33 cellular contexts compared by ENCODE assay signal in genomic region chrX:2748815-2749188, GRCh38. TPM values are rescaled to one million over a fixed set of nuclear protein-coding genes. Genes with fewer than 3 reads are reported as not detected.
"Had no signal": no experiment of that assay in that cellular context is flagged by ENCODE, and none has a peak within 500 bp of the region (broad histone marks: within the 10 kb centered on the region; RNA-seq: fewer than 3 reads in every experiment).

No MANE protein-coding gene starts in this region.

- H3K27me3 ChIP-seq: ascending aorta, breast epithelium, cardiac muscle cell, colonic mucosa had no signal

- H3K9me3 ChIP-seq: ascending aorta, breast epithelium, colonic mucosa had no signal

- H3K36me3 Mint-ChIP-seq: activated naive CD4-positive, alpha-beta T cell treated with anti-CD3 and anti-CD28 coated beads, Interleukin-2, amount 50 U/mL, for 24 hours; brain had no signal

- H3K27ac ChIP-seq: ascending aorta, breast epithelium, cardiac muscle cell, colonic mucosa, WERI-Rb-1 had no signal

- ATAC-seq: activated CD4-positive, CD25-positive, alpha-beta regulatory T cell treated with anti-CD3 and anti-CD28 coated beads, Interleukin-2, amount 50 U/mL, for 24 hours; activated CD8-positive, alpha-beta memory T cell treated with anti-CD3 and anti-CD28 coated beads, Interleukin-2, amount 10 ng/mL, durations not matched to agents 7 days and 5 days; activated CD8-positive, alpha-beta T cell treated with anti-CD3 and anti-CD28 coated beads, Interleukin-2, amount 10 ng/mL, durations not matched to agents 7 days and 5 days; esophagus mucosa; T-helper 17 cell had no signal

- DNase-seq: activated B cell treated with CpG ODN at 0.5 μM for 24 hours; activated CD4-positive, alpha-beta memory T cell treated with anti-CD3 and anti-CD28 coated beads for 36 hours; activated CD4-positive, alpha-beta T cell treated with anti-CD3 and anti-CD28 coated beads, Interleukin-2, amount 10 ng/mL, durations not matched to agents 24 days and 14 days; activated CD8-positive, alpha-beta memory T cell treated with anti-CD3 and anti-CD28 coated beads, Interleukin-2, amount 10 ng/mL, durations not matched to agents 7 days and 5 days; activated CD8-positive, alpha-beta memory T cell treated with anti-CD3 and anti-CD28 coated beads, Interleukin-2, amount 50 U/mL, for 4 hours; activated CD8-positive, alpha-beta T cell treated with anti-CD3 and anti-CD28 coated beads, Interleukin-2, amount 10 ng/mL, durations not matched to agents 7 days and 5 days; activated effector memory CD4-positive, alpha-beta T cell treated with anti-CD3 and anti-CD28 coated beads, Interleukin-2, amount 50 U/mL, for 16 hours; activated naive CD4-positive, alpha-beta T cell treated with anti-CD3 and anti-CD28 coated beads for 36 hours; activated naive CD8-positive, alpha-beta T cell treated with anti-CD3 and anti-CD28 coated beads, Interleukin-2, amount 10 ng/mL, durations not matched to agents 7 days and 5 days; activated T-cell treated with anti-CD3 and anti-CD28 coated beads, Interleukin-2, amount 50 U/mL, for 1 hour; activated T-cell treated with anti-CD3 and anti-CD28 coated beads, Interleukin-2, amount 50 U/mL, for 48 hours; central memory CD4-positive, alpha-beta T cell; cerebellar nuclear complex; colonic mucosa; effector CD8-positive, alpha-beta T cell; head of caudate nucleus; T-helper 17 cell; T1000; WERI-Rb-1 had no signal

- H3K4me3 ChIP-seq: ascending aorta, breast epithelium, cardiac muscle cell, colonic mucosa had no signal

- H3K4me1 ChIP-seq: ascending aorta, breast epithelium, colonic mucosa had no signal

- H3K36me3 ChIP-seq: breast epithelium, cardiac muscle cell, colonic mucosa, WERI-Rb-1 had no signal

- H3K4me3 Mint-ChIP-seq: activated B cell treated with CpG ODN at 0.5 μM for 24 hours; activated CD4-positive, alpha-beta memory T cell treated with anti-CD3 and anti-CD28 coated beads for 36 hours; activated CD4-positive, alpha-beta T cell treated with anti-CD3 and anti-CD28 coated beads, Interleukin-2, amount 10 ng/mL, durations not matched to agents 24 days and 14 days; activated CD8-positive, alpha-beta memory T cell treated with anti-CD3 and anti-CD28 coated beads, Interleukin-2, amount 10 ng/mL, durations not matched to agents 7 days and 5 days; activated CD8-positive, alpha-beta T cell treated with anti-CD3 and anti-CD28 coated beads, Interleukin-2, amount 10 ng/mL, durations not matched to agents 7 days and 5 days; activated naive CD4-positive, alpha-beta T cell treated with anti-CD3 and anti-CD28 coated beads for 36 hours; activated naive CD4-positive, alpha-beta T cell treated with anti-CD3 and anti-CD28 coated beads, Interleukin-2, amount 50 U/mL, for 24 hours; activated naive CD8-positive, alpha-beta T cell treated with anti-CD3 and anti-CD28 coated beads, Interleukin-2, amount 10 ng/mL, durations not matched to agents 7 days and 5 days; activated T-helper 1 cell treated with anti-CD3 and anti-CD28 coated beads, Interleukin-12 subunit alpha, Interleukin-12 subunit beta, Interleukin-2, Interleukin-4 antibody, amounts not matched to agents 30 ng/mL and 10 ng/mL and 1 ng/mL, durations not matched to agents 14 hours and 24 hours and 36 hours; brain; T-helper 17 cell; T-helper 2 cell treated with Interferon-gamma antibody and Interleukin-4, amounts not matched to agents 5 μg/mL and 100 μg/mL, for 36 hours had no signal

- H3K9me3 Mint-ChIP-seq: activated B cell treated with CpG ODN at 0.5 μM for 24 hours; activated CD4-positive, alpha-beta memory T cell treated with anti-CD3 and anti-CD28 coated beads for 36 hours; activated CD4-positive, alpha-beta T cell treated with anti-CD3 and anti-CD28 coated beads, Interleukin-2, amount 10 ng/mL, durations not matched to agents 24 days and 14 days; activated naive CD4-positive, alpha-beta T cell treated with anti-CD3 and anti-CD28 coated beads for 36 hours; activated naive CD4-positive, alpha-beta T cell treated with anti-CD3 and anti-CD28 coated beads, Interleukin-2, amount 50 U/mL, for 24 hours; activated naive CD8-positive, alpha-beta T cell treated with anti-CD3 and anti-CD28 coated beads, Interleukin-2, amount 10 ng/mL, durations not matched to agents 7 days and 5 days; activated T-helper 1 cell treated with anti-CD3 and anti-CD28 coated beads, Interleukin-12 subunit alpha, Interleukin-12 subunit beta, Interleukin-2, Interleukin-4 antibody, amounts not matched to agents 30 ng/mL and 10 ng/mL and 1 ng/mL, durations not matched to agents 14 hours and 24 hours and 36 hours; activated T-helper 2 cell treated with anti-CD3 and anti-CD28 coated beads, Interferon-gamma antibody, Interleukin-2, Interleukin-4, amounts not matched to agents 10 μg/mL and 5 μg/mL and 100 μg/mL, durations not matched to agents 14 hours and 24 hours and 36 hours; brain; T-helper 2 cell treated with Interferon-gamma antibody and Interleukin-4, amounts not matched to agents 5 μg/mL and 100 μg/mL, for 36 hours had no signal

- H3K27ac Mint-ChIP-seq: activated B cell treated with CpG ODN at 0.5 μM for 24 hours; activated CD4-positive, alpha-beta memory T cell treated with anti-CD3 and anti-CD28 coated beads for 36 hours; activated CD4-positive, alpha-beta T cell treated with anti-CD3 and anti-CD28 coated beads, Interleukin-2, amount 10 ng/mL, durations not matched to agents 24 days and 14 days; activated CD8-positive, alpha-beta memory T cell treated with anti-CD3 and anti-CD28 coated beads, Interleukin-2, amount 10 ng/mL, durations not matched to agents 7 days and 5 days; activated CD8-positive, alpha-beta T cell treated with anti-CD3 and anti-CD28 coated beads, Interleukin-2, amount 10 ng/mL, durations not matched to agents 7 days and 5 days; activated naive CD4-positive, alpha-beta T cell treated with anti-CD3 and anti-CD28 coated beads for 36 hours; activated naive CD8-positive, alpha-beta T cell treated with anti-CD3 and anti-CD28 coated beads, Interleukin-2, amount 10 ng/mL, durations not matched to agents 7 days and 5 days; activated T-helper 1 cell treated with anti-CD3 and anti-CD28 coated beads, Interleukin-12 subunit alpha, Interleukin-12 subunit beta, Interleukin-2, Interleukin-4 antibody, amounts not matched to agents 30 ng/mL and 10 ng/mL and 1 ng/mL, durations not matched to agents 14 hours and 24 hours and 36 hours; activated T-helper 2 cell treated with anti-CD3 and anti-CD28 coated beads, Interferon-gamma antibody, Interleukin-2, Interleukin-4, amounts not matched to agents 10 μg/mL and 5 μg/mL and 100 μg/mL, durations not matched to agents 14 hours and 24 hours and 36 hours; brain; T-helper 17 cell; T-helper 2 cell treated with Interferon-gamma antibody and Interleukin-4, amounts not matched to agents 5 μg/mL and 100 μg/mL, for 36 hours had no signal

- H3K4me1 Mint-ChIP-seq: activated B cell treated with CpG ODN at 0.5 μM for 24 hours; activated CD8-positive, alpha-beta memory T cell treated with anti-CD3 and anti-CD28 coated beads, Interleukin-2, amount 10 ng/mL, durations not matched to agents 7 days and 5 days; activated naive CD4-positive, alpha-beta T cell treated with anti-CD3 and anti-CD28 coated beads, Interleukin-2, amount 50 U/mL, for 24 hours; activated naive CD8-positive, alpha-beta T cell treated with anti-CD3 and anti-CD28 coated beads, Interleukin-2, amount 10 ng/mL, durations not matched to agents 7 days and 5 days; brain had no signal

- H3K27me3 Mint-ChIP-seq: activated B cell treated with CpG ODN at 0.5 μM for 24 hours; activated CD4-positive, alpha-beta memory T cell treated with anti-CD3 and anti-CD28 coated beads for 36 hours; activated naive CD4-positive, alpha-beta T cell treated with anti-CD3 and anti-CD28 coated beads, Interleukin-2, amount 50 U/mL, for 24 hours; brain; T-helper 17 cell had no signal

RNA-seq across cellular contexts. Expression of gene XG, which starts 3.0 kb away (rescaled TPM):
- total RNA-seq: activated B cell treated with CpG ODN at 0.5 μM for 24 hours; activated CD4-positive, alpha-beta memory T cell treated with anti-CD3 and anti-CD28 coated beads for 36 hours; activated CD4-positive, alpha-beta T cell treated with anti-CD3 and anti-CD28 coated beads, Interleukin-2, amount 10 ng/mL, durations not matched to agents 24 days and 14 days; activated CD8-positive, alpha-beta memory T cell treated with anti-CD3 and anti-CD28 coated beads for 36 hours; activated CD8-positive, alpha-beta memory T cell treated with anti-CD3 and anti-CD28 coated beads, Interleukin-2, amount 10 ng/mL, durations not matched to agents 7 days and 5 days; activated CD8-positive, alpha-beta T cell treated with anti-CD3 and anti-CD28 coated beads, Interleukin-2, amount 10 ng/mL, durations not matched to agents 7 days and 5 days; activated naive CD4-positive, alpha-beta T cell treated with anti-CD3 and anti-CD28 coated beads for 36 hours; activated T-helper 2 cell treated with anti-CD3 and anti-CD28 coated beads, Interferon-gamma antibody, Interleukin-2, Interleukin-4, amounts not matched to agents 10 μg/mL and 5 μg/mL and 100 μg/mL, durations not matched to agents 14 hours and 24 hours and 36 hours; cardiac muscle cell; endothelial cell of umbilical vein; epithelial cell of proximal tubule; frontal cortex had no signal
